8 cellular contexts compared by ENCODE assay signal in genomic region chr19:1672038-1672768, GRCh38. TPM values are rescaled to one million over a fixed set of nuclear protein-coding genes. Genes with fewer than 3 reads are reported as not detected.
DNase-seq lines count a peak whose midpoint lies in the region; ATAC-seq and TF ChIP-seq lines count a peak whose summit lies in the region.

No MANE protein-coding gene starts in this region.

- POLR2A ChIA-PET in Panc1 (lab: Charles Lee): interaction anchor here (0.6 kb wide), 1 partner anchor 114 kb away, joined by 3 read pairs; no protein-coding TSS in a partner anchor

- no peaks in the 10 kb centered on the region for H3K36me3 ChIP-seq in Panc1 (ENCODE audit: control insufficient read depth, insufficient read depth, low read length)
- H3K36me3 ChIP-seq in heart left ventricle: no peaks in the 10 kb centered on the region
- H3K36me3 ChIP-seq in spleen: no peaks in the 10 kb centered on the region

- H3K27me3 Mint-ChIP-seq in activated naive CD4-positive, alpha-beta T cell treated with anti-CD3 and anti-CD28 coated beads, Interleukin-2, amount 10 ng/mL, durations not matched to agents 7 days and 5 days: peaks cover 95% of the 10 kb centered on the region

- peak overlapping the region; percentile 39 to 61 for H3K4me3 ChIP-seq in Panc1 (ENCODE audit: low read depth in 2 of 2, low read length in 2 of 2)
- H3K4me3 ChIP-seq in heart left ventricle: peak overlapping the region in 3 of 12 donors; percentile 10 to 23 (median 17)
- H3K4me3 ChIP-seq in spleen: peak overlapping the region in 7 of 8 donors; percentile 2 to 66 (median 26)

- H3K27ac ChIP-seq in Panc1 (ENCODE audit: low read length): peak overlapping the region; percentile 54
- no peak overlapping the region for H3K27ac ChIP-seq in heart left ventricle
- H3K27ac ChIP-seq in spleen: peak overlapping the region in 2 of 8 donors; percentile 8 to 46

- H3K4me1 Mint-ChIP-seq in activated naive CD4-positive, alpha-beta T cell treated with anti-CD3 and anti-CD28 coated beads, Interleukin-2, amount 10 ng/mL, durations not matched to agents 7 days and 5 days: peaks cover 12% of the 10 kb centered on the region

- TF ChIP-seq POLR2A in heart left ventricle (IDR thresholded peaks at IDR 0.05) (no peak), spleen (IDR thresholded peaks at IDR 0.05) (no peak)

- TF ChIP-seq CTCF in Panc1 (IDR thresholded peaks at IDR 0.05) (peak; percentile 95), heart left ventricle (IDR thresholded peaks at IDR 0.05) (peak; percentile 66 to 83 (median 79)), spleen (IDR thresholded peaks at IDR 0.05 in 8 of 11, conservative IDR thresholded peaks at IDR 0.05 in 3 of 11) (peak; percentile 68 to 96 (median 86))

- H3K27me3 ChIP-seq in Panc1 (ENCODE audit: control insufficient read depth, insufficient read depth, low read length): no peaks in the 10 kb centered on the region
- H3K27me3 ChIP-seq in heart left ventricle: peaks cover 45 to 92% (median 80%) of the 10 kb centered on the region in 9 donors
- peaks cover 3 to 93% (median 77%) of the 10 kb centered on the region in 7 donors for H3K27me3 ChIP-seq in spleen (replicated peaks in 1 of 7)

- no peaks in the 10 kb centered on the region for H3K9me3 Mint-ChIP-seq in activated naive CD4-positive, alpha-beta T cell treated with anti-CD3 and anti-CD28 coated beads, Interleukin-2, amount 10 ng/mL, durations not matched to agents 7 days and 5 days

- no peak overlapping the region for H3K4me3 Mint-ChIP-seq in activated naive CD4-positive, alpha-beta T cell treated with anti-CD3 and anti-CD28 coated beads, Interleukin-2, amount 10 ng/mL, durations not matched to agents 7 days and 5 days

- in situ Hi-C loops in Panc1 (cut with HindIII; ENCODE audit: low pct_unique_long_range_greater_than_20kb, low sequenced_read_pairs): no loop called here

- H3K4me1 ChIP-seq in Panc1 (ENCODE audit: control insufficient read depth, insufficient read depth, low read length) (peaks cover 22% of the 10 kb centered on the region), heart left ventricle (peaks cover 0 to 30% (median 4%) of the 10 kb centered on the region in 12 donors), spleen (peaks cover 19 to 63% (median 40%) of the 10 kb centered on the region in 6 donors)

- intact Hi-C loops in Panc1 (cut with micrococcal nuclease; ENCODE audit: unreplicated experiment) (loop anchor here (10.0 kb wide), 1 partner anchor 83 kb away; the partner anchor contains the start of gene ONECUT3), heart left ventricle (cut with DNase I) (loop anchor here (1.0 to 10.0 kb wide), 9 partner anchors 65 to 153 kb away; partner anchors contain the start of gene UQCR11 (in 4 of the 10)), spleen (cut with DNase I; ENCODE audit: low total_unique reads) (loop anchor here (5.0 to 10.0 kb wide), 3 partner anchors 47 to 125 kb away; no protein-coding TSS in a partner anchor)

- DNase-seq in NCI-H2029 (lab: John Stamatoyannopoulos, UW) (peak; percentile 10), NCI-H2029 treated with DMSO at 0.1 percent for 48 hours (lab: John Stamatoyannopoulos, UW) (no peak), Panc1 (ENCODE audit: low read depth, low spot score) (no peak), heart left ventricle (no peak), spleen (peak; percentile 90), T1000 (lab: John Stamatoyannopoulos, UW) (no peak), DMS114 treated with DMSO at 0.1 percent for 48 hours (lab: John Stamatoyannopoulos, UW; ENCODE audit: unreplicated experiment) (no peak)
- peak; percentile 69 for DNase-seq in activated naive CD4-positive, alpha-beta T cell treated with anti-CD3 and anti-CD28 coated beads, Interleukin-2, amount 10 ng/mL, durations not matched to agents 7 days and 5 days

- H3K9me3 ChIP-seq in Panc1 (ENCODE audit: control insufficient read depth, insufficient read depth, low read depth, low read length): no peaks in the 10 kb centered on the region
- no peaks in the 10 kb centered on the region for H3K9me3 ChIP-seq in heart left ventricle
- H3K9me3 ChIP-seq in spleen: no peaks in the 10 kb centered on the region

- H3K36me3 Mint-ChIP-seq in activated naive CD4-positive, alpha-beta T cell treated with anti-CD3 and anti-CD28 coated beads, Interleukin-2, amount 10 ng/mL, durations not matched to agents 7 days and 5 days: no peaks in the 10 kb centered on the region

- ATAC-seq in Panc1: peak; percentile 73
- ATAC-seq in heart left ventricle: peak in 3 of 4 donors; percentile 57 to 75 (median 65)

- no TSS peak for BruUV-seq in Panc1 (replicated peaks; lab: Mats Ljungman, UMichigan)

- CTCF ChIA-PET in Panc1 (lab: Charles Lee): interaction anchor here (0.6 to 1.3 kb wide), 7 partner anchors 36 to 126 kb away, joined by 3 to 7 read pairs (median 4); no protein-coding TSS in a partner anchor
- CTCF ChIA-PET in activated naive CD4-positive, alpha-beta T cell treated with anti-CD3 and anti-CD28 coated beads, Interleukin-2, amount 10 ng/mL, durations not matched to agents 7 days and 5 days (lab: Charles Lee): interaction anchor here (0.6 to 4.3 kb wide), 22 partner anchors 8 to 154 kb away, joined by 3 to 25 read pairs (median 4); no protein-coding TSS in a partner anchor

- H3K27ac Mint-ChIP-seq in activated naive CD4-positive, alpha-beta T cell treated with anti-CD3 and anti-CD28 coated beads, Interleukin-2, amount 10 ng/mL, durations not matched to agents 7 days and 5 days: no peak overlapping the region

- WGBS in heart left ventricle, 4 donors: 5 to 10% (median 8%) methylated on average over 32 to 57 of the region's 57 CpGs
- WGBS in spleen, 5 donors: 5 to 12% (median 7%) methylated on average over 27 to 57 of the region's 57 CpGs

RNA-seq across cellular contexts. Expression of gene TCF3, which starts 19.8 kb away (rescaled TPM):
- total RNA-seq in Panc1 (2021; ENCODE audit: unreplicated experiment): 175 TPM
- polyA plus RNA-seq in Panc1 (2012; ENCODE audit: insufficient read length): 220 TPM
- 10 to 100 TPM; 13.2 to 38.0 (median 22.3) TPM for total RNA-seq in heart left ventricle
- 10 to 100 TPM; 13.4 to 40.2 TPM for polyA plus RNA-seq in heart left ventricle
- 100 to 1,000 TPM in 5 of 7 donors, 10 to 100 TPM in 2; 79.2 to 135 (median 107) TPM for total RNA-seq in spleen
- polyA plus RNA-seq in spleen: 10 to 100 TPM; 81.0 to 96.5 (median 88.9) TPM

Comparison
In these comparisons a context has a peak if more than half of its experiments do, and no peak if none do; other contexts are left out.
1. DNase-seq: peak in NCI-H2029 (single experiment), activated naive CD4-positive, alpha-beta T cell treated with anti-CD3 and anti-CD28 coated beads, Interleukin-2, amount 10 ng/mL, durations not matched to agents 7 days and 5 days (single experiment) and spleen (single experiment); none in NCI-H2029 treated with DMSO at 0.1 percent for 48 hours (single experiment), Panc1 (single experiment), heart left ventricle (0 of 5), T1000 (single experiment) and DMS114 treated with DMSO at 0.1 percent for 48 hours (single experiment).
2. Peak in every context shown above with its lines, with median percentiles within 50 percentile points of each other: CTCF ChIP-seq.